6 cellular contexts compared by ENCODE assay signal in genomic region chr4:158963282-158963681, GRCh38.
A peak's percentile ranks its signal among the peaks of the same experiment; 100 is the strongest.
DNase-seq lines count a peak whose midpoint lies in the region; TF ChIP-seq lines count a peak whose summit lies in the region.
"Not testable (repeated sequence)": the region's sequence is repeated elsewhere in the genome, so short reads cannot be mapped to it uniquely, and the experiment has no call there.

No MANE protein-coding gene starts in this region.

- not testable (repeated sequence) for H3K4me2 ChIP-seq in H9 (ENCODE audit: insufficient read depth, insufficient read length, low read length); neuronal stem cell (ENCODE audit: insufficient read depth, low read length, poor library complexity, severe bottlenecking)

- not testable (repeated sequence) for H3K27ac ChIP-seq in H9 (ENCODE audit: insufficient read length, low read depth, low read length); neuronal stem cell (replicated peaks; ENCODE audit: low read length)
- H3K27ac ChIP-seq in SK-N-MC (peak overlapping the region; percentile 72; the same call in 1 of the 2 replicates), endodermal cell (ENCODE audit: low read depth, low read length) (peak overlapping the region; percentile 81)

- H3K4ac ChIP-seq in H9 (ENCODE audit: low read depth, low read length); neuronal stem cell (ENCODE audit: low read length): not testable (repeated sequence)

- H4K20me1 ChIP-seq in H9 (ENCODE audit: control insufficient read depth, insufficient read depth, insufficient read length) = not testable (repeated sequence)

- not testable (repeated sequence) for H2BK12ac ChIP-seq in H9 (ENCODE audit: insufficient read length, low read depth, low read length); neuronal stem cell (ENCODE audit: low read length)

- H2AK5ac ChIP-seq in H9 (ENCODE audit: insufficient read length, low read length); neuronal stem cell (ENCODE audit: low read depth, low read length): not testable (repeated sequence)

- H3K4me3 Mint-ChIP-seq in H9; activated CD4-positive, alpha-beta T cell treated with anti-CD3 and anti-CD28 coated beads, Interleukin-2, amount 10 ng/mL, durations not matched to agents 24 days and 14 days; endodermal cell: not testable (repeated sequence)
- H3K4me3 Mint-ChIP-seq in neural crest cell = peak overlapping the region; percentile 22

- H3K79me1 ChIP-seq in H9 (ENCODE audit: insufficient read depth, low read depth, low read length, poor library complexity, severe bottlenecking); neuronal stem cell (ENCODE audit: low read depth, low read length): not testable (repeated sequence)

- H4K8ac ChIP-seq in H9 (replicated peaks; ENCODE audit: insufficient read length, low read depth, low read length); neuronal stem cell (ENCODE audit: low read depth, low read length): not testable (repeated sequence)

- H3K23me2 ChIP-seq in H9 (ENCODE audit: insufficient read length, low read depth, low read length, poor library complexity, severe bottlenecking) = not testable (repeated sequence)

- not testable (repeated sequence) for H3K4me3 ChIP-seq in SK-N-MC; endodermal cell (ENCODE audit: low read length); neuronal stem cell (ENCODE audit: low read length in 2 of 2)

- not testable (repeated sequence) for H3K36me3 Mint-ChIP-seq in H9 (ENCODE audit: insufficient read depth in 1 of 3, low read depth in 3 of 3); activated CD4-positive, alpha-beta T cell treated with anti-CD3 and anti-CD28 coated beads, Interleukin-2, amount 10 ng/mL, durations not matched to agents 24 days and 14 days (ENCODE audit: low read depth); endodermal cell (ENCODE audit: low read depth); neural crest cell (ENCODE audit: low read depth)

- H2BK20ac ChIP-seq in H9 (ENCODE audit: low read depth, low read length, poor library complexity, severe bottlenecking) = not testable (repeated sequence)

- H4K5ac ChIP-seq in H9 (ENCODE audit: insufficient read length, low read depth, low read length) = not testable (repeated sequence)

- H3K14ac ChIP-seq in H9 (ENCODE audit: insufficient read depth, low read length); neuronal stem cell (ENCODE audit: low read length): not testable (repeated sequence)

- not testable (repeated sequence) for H4K91ac ChIP-seq in H9 (ENCODE audit: insufficient read length, low read depth, low read length); neuronal stem cell (ENCODE audit: low read depth, low read length, poor library complexity)

- not testable (repeated sequence) for H3K79me2 ChIP-seq in H9 (ENCODE audit: insufficient read depth, low read length)

- H3K18ac ChIP-seq in H9 (ENCODE audit: insufficient read length, low read depth, low read length); neuronal stem cell (ENCODE audit: low read length): not testable (repeated sequence)

- H3K9ac ChIP-seq in H9 (ENCODE audit: extremely low read depth, insufficient read length, low read length); SK-N-MC (ENCODE audit: insufficient read length); endodermal cell (ENCODE audit: extremely low read depth, low read length, poor library complexity, severe bottlenecking); neuronal stem cell (ENCODE audit: low read depth, low read length, poor library complexity): not testable (repeated sequence)

- H3K36me3 ChIP-seq in SK-N-MC (ENCODE audit: insufficient read depth, low read length); endodermal cell (ENCODE audit: control insufficient read depth, insufficient read depth, low read length); neuronal stem cell (replicated peaks in 1 of 2; ENCODE audit: control insufficient read depth in 2 of 2, insufficient read depth in 2 of 2, low read length in 2 of 2): not testable (repeated sequence)

- not testable (repeated sequence) for H3K23ac ChIP-seq in H9 (ENCODE audit: insufficient read length, low read depth, low read length); neuronal stem cell (ENCODE audit: low read depth, low read length, poor library complexity)

- WGBS in H9 (ENCODE audit: extremely low coverage, insufficient read length, low lambda C conversion rate) = no CpG with 5 or more reads among the region's 2 CpGs
- WGBS in endodermal cell (ENCODE audit: insufficient coverage in 1 of 2, insufficient read length in 1 of 2), 2 experiments = 100% methylated on average over 2 of the region's 2 CpGs; no CpG with 5 or more reads in 1 of the 2 experiments
- WGBS in neuronal stem cell (ENCODE audit: extremely low coverage in 2 of 2, insufficient read length in 2 of 2, insufficient replicate concordance in 1 of 2), 2 donors = no CpG with 5 or more reads among the region's 2 CpGs

- H3T11ph ChIP-seq in H9 (ENCODE audit: low read length) = not testable (repeated sequence)

- H3K4me1 ChIP-seq in H9 (ENCODE audit: insufficient read depth, low read length); endodermal cell (ENCODE audit: control insufficient read depth, insufficient read depth, low read length): not testable (repeated sequence)
- H3K4me1 ChIP-seq in neuronal stem cell (ENCODE audit: control insufficient read depth in 2 of 2, insufficient read depth in 1 of 2, low read depth in 1 of 2, low read length in 2 of 2) = peaks cover 8 to 23% of the 10 kb centered on the region in 2 donors

- not testable (repeated sequence) for H2BK15ac ChIP-seq in H9 (ENCODE audit: low read depth, low read length)
- peak overlapping the region; percentile 62 for H2BK15ac ChIP-seq in neuronal stem cell (ENCODE audit: low read length)

- not testable (repeated sequence) for H2AFZ ChIP-seq in H9 (ENCODE audit: low read length); neuronal stem cell (ENCODE audit: low read length)

- not testable (repeated sequence) for DNase-seq in H9; SK-N-MC (ENCODE audit: low read depth, low spot score); endodermal cell; neural crest cell (ENCODE audit: low read depth, low spot score); neuronal stem cell (ENCODE audit: low spot score)
- DNase-seq in activated CD4-positive, alpha-beta T cell treated with anti-CD3 and anti-CD28 coated beads, Interleukin-2, amount 10 ng/mL, durations not matched to agents 24 days and 14 days = peak; percentile 24

- TF ChIP-seq CTCF in H9 (conservative IDR thresholded peaks at IDR 0.05); endodermal cell (conservative IDR thresholded peaks at IDR 0.05); neural crest cell (conservative IDR thresholded peaks at IDR 0.05): not testable (repeated sequence)

- H3K4me1 Mint-ChIP-seq in H9 (peaks cover 37 to 64% of the 10 kb centered on the region in 2 experiments), neural crest cell (peaks cover 55% of the 10 kb centered on the region)
- not testable (repeated sequence) for H3K4me1 Mint-ChIP-seq in activated CD4-positive, alpha-beta T cell treated with anti-CD3 and anti-CD28 coated beads, Interleukin-2, amount 10 ng/mL, durations not matched to agents 24 days and 14 days; endodermal cell

- peak overlapping the region in 2 of 3 experiments; percentile 17 to 53; a peak in 3 of 7 replicates for H3K27ac Mint-ChIP-seq in H9
- not testable (repeated sequence) for H3K27ac Mint-ChIP-seq in activated CD4-positive, alpha-beta T cell treated with anti-CD3 and anti-CD28 coated beads, Interleukin-2, amount 10 ng/mL, durations not matched to agents 24 days and 14 days; endodermal cell; neural crest cell (ENCODE audit: unreplicated experiment)

- H2BK5ac ChIP-seq in H9 (ENCODE audit: insufficient read length, low read length); neuronal stem cell (ENCODE audit: low read length): not testable (repeated sequence)

- H3K56ac ChIP-seq in H9 (ENCODE audit: insufficient read length, low read depth, low read length) = not testable (repeated sequence)

- H3K9me3 ChIP-seq in H9 (ENCODE audit: control insufficient read depth, low read depth, low read length); SK-N-MC (ENCODE audit: low read depth, low read length); endodermal cell (ENCODE audit: control insufficient read depth, low read length); neuronal stem cell (replicated peaks in 1 of 2; ENCODE audit: control insufficient read depth in 2 of 2, insufficient read depth in 1 of 2, low read depth in 1 of 2, low read length in 2 of 2): not testable (repeated sequence)

- not testable (repeated sequence) for H3K27me3 Mint-ChIP-seq in H9 (ENCODE audit: low read depth); endodermal cell (ENCODE audit: insufficient read depth); neural crest cell (ENCODE audit: low read depth)
- H3K27me3 Mint-ChIP-seq in activated CD4-positive, alpha-beta T cell treated with anti-CD3 and anti-CD28 coated beads, Interleukin-2, amount 10 ng/mL, durations not matched to agents 24 days and 14 days = peaks cover 18% of the 10 kb centered on the region

- not testable (repeated sequence) for H2BK120ac ChIP-seq in H9 (ENCODE audit: low read depth, low read length, poor library complexity, severe bottlenecking); neuronal stem cell (ENCODE audit: low read depth, low read length)

- not testable (repeated sequence) for H3K27me3 ChIP-seq in H9 (ENCODE audit: insufficient read depth, low read length); endodermal cell (ENCODE audit: control insufficient read depth, insufficient read depth, low read length, poor library complexity, severe bottlenecking); neuronal stem cell (ENCODE audit: control insufficient read depth in 3 of 3, insufficient read depth in 3 of 3, low read depth in 1 of 3, low read length in 3 of 3)

- H3K9me3 Mint-ChIP-seq in H9; activated CD4-positive, alpha-beta T cell treated with anti-CD3 and anti-CD28 coated beads, Interleukin-2, amount 10 ng/mL, durations not matched to agents 24 days and 14 days; endodermal cell; neural crest cell: not testable (repeated sequence)

- intact Hi-C loops in activated CD4-positive, alpha-beta T cell treated with anti-CD3 and anti-CD28 coated beads, Interleukin-2, amount 10 ng/mL, durations not matched to agents 24 days and 14 days (cut with micrococcal nuclease) = not testable (repeated sequence)
